ENCODE assay signal across 1 cellular context in the genomic region with DNA sequence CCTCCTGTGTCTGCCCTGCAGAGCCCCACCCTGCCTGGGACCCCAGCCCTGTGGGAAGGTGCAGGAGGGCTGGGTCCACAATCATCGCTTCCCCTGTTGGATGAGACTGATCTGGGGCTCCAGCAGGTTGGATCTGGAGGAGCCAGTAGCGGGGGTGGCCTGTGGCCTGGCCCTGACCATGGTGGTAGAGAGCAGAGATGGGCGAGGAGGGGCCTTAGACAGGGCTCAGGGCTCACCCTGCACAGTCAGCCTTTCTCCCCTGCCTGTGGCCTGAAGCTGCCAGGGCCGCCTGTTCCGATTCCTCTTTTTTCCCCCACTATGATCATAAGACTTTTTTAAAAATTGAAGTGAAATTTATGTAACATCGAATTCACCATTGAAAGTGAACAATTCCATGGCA.
TF ChIP-seq lines count a peak whose summit lies in the region.

No MANE protein-coding gene starts in this region.

TF ChIP-seq in HepG2, 621 proteins besides CTCF, POLR2A, EP300 and RAD21:
- TF ChIP-seq SRSF4 (IDR thresholded peaks at IDR 0.05; ENCODE audit: low read depth, low read length, poor library complexity, severe bottlenecking) (no peak), GABPA (IDR thresholded peaks at IDR 0.05; ENCODE audit: low read depth, low read length) (no peak), GABPA (CRISPR knock-in tag; IDR thresholded peaks at IDR 0.05; ENCODE audit: low read depth) (no peak), RXRB (CRISPR knock-in tag; IDR thresholded peaks at IDR 0.05; ENCODE audit: borderline replicate concordance) (no peak), SATB2 (CRISPR knock-in tag; IDR thresholded peaks at IDR 0.05) (no peak), SNRNP70 (IDR thresholded peaks at IDR 0.05; ENCODE audit: low read depth, low read length) (no peak), HOXA9 (CRISPR knock-in tag; IDR thresholded peaks at IDR 0.05; ENCODE audit: borderline replicate concordance) (no peak), ZNF367 (CRISPR knock-in tag; IDR thresholded peaks at IDR 0.05; ENCODE audit: borderline replicate concordance) (no peak), ZNF761 (CRISPR knock-in tag; conservative IDR thresholded peaks at IDR 0.05) (no peak), NFIB (CRISPR knock-in tag; IDR thresholded peaks at IDR 0.05; ENCODE audit: borderline replicate concordance) (no peak), MEIS2 (CRISPR knock-in tag; IDR thresholded peaks at IDR 0.05) (no peak)
- TF ChIP-seq, protein P1, sequence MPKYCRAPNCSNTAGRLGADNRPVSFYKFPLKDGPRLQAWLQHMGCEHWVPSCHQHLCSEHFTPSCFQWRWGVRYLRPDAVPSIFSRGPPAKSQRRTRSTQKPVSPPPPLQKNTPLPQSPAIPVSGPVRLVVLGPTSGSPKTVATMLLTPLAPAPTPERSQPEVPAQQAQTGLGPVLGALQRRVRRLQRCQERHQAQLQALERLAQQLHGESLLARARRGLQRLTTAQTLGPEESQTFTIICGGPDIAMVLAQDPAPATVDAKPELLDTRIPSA (CRISPR knock-in tag; IDR thresholded peaks at IDR 0.05; ENCODE audit: borderline replicate concordance) = no peak
